ENCODE assay signal across 8 cellular contexts in the genomic region with DNA sequence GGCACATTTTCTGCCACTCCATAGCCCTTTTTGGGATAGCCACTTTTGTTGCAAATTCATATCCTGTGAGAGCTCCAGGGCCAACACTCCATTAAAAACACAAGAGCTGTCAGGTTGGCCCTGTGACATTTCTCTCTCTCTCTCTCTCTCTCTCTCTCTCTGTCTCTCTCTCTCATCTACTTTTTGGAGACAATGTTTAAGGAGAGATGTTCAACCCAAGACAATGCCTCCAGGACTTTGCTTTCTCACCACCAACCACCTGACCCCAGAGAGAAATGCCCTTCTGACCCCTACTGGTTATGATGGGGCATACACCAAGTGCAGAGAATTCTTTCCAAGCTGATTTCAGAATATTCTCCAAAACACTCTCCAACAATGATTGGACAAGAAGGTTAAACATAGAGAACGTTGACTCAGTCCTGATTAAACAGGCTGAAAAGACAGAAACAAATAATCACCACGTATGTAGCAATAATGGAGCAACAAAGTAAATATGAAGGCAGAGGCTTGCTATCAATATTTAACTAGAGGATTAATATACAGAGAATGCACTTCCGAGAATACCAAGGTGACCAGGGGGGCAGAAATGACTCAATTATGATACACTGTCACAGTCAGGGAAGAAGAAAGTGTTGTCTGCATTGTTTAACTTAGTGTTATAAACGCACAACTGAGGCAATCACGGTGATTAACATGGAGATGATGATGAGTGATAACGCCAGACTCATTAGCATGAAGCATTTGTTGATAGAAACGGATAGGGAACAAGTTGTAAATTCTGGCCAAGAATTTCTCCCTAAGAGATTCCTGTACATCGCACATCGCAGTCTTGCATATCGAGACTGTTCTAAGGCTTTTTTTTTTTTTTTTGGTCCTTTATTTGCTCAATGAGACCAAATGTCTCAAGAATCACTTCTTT.
DNase-seq lines count a peak whose midpoint lies in the region; ATAC-seq and TF ChIP-seq lines count a peak whose summit lies in the region.

No MANE protein-coding gene starts in this region.

- H3K36me3 Mint-ChIP-seq in natural killer cell treated with Interleukin-12 subunit alpha and Interleukin-12 subunit beta and Interleukin-15 and Interleukin-18, amount 100 ng/mL, for 72 hours: no peaks in the 10 kb centered on the region

- H3K4me3 ChIP-seq in RWPE2 (ENCODE audit: severe bottlenecking): no peak overlapping the region

- ATAC-seq in GM19023 (IDR thresholded peaks at IDR 0.05; ENCODE audit: unreplicated experiment) (peak; percentile 65), HG03280 (IDR thresholded peaks at IDR 0.05; ENCODE audit: unreplicated experiment) (peak; percentile 61), RWPE2 (ENCODE audit: low read depth) (peak; percentile 92)
- ATAC-seq in natural killer cell treated with Interleukin-12 subunit alpha and Interleukin-12 subunit beta and Interleukin-15 and Interleukin-18, amount 100 ng/mL, for 72 hours: peak in 1 of 2 donors; percentile 50

- peaks cover 25% of the 10 kb centered on the region for H3K4me1 ChIP-seq in RWPE2 (ENCODE audit: insufficient read depth, poor library complexity, severe bottlenecking)

- H3K9me3 Mint-ChIP-seq in natural killer cell treated with Interleukin-12 subunit alpha and Interleukin-12 subunit beta and Interleukin-15 and Interleukin-18, amount 100 ng/mL, for 72 hours: no peaks in the 10 kb centered on the region

- H3K27me3 ChIP-seq in RWPE2 (ENCODE audit: insufficient read depth, poor library complexity, severe bottlenecking): no peaks in the 10 kb centered on the region

- peak overlapping the region; percentile 11 for H3K4me3 Mint-ChIP-seq in natural killer cell treated with Interleukin-12 subunit alpha and Interleukin-12 subunit beta and Interleukin-15 and Interleukin-18, amount 100 ng/mL, for 72 hours

- H3K36me3 ChIP-seq in RWPE2 (ENCODE audit: low read depth): no peaks in the 10 kb centered on the region

- H3K27ac Mint-ChIP-seq in natural killer cell treated with Interleukin-12 subunit alpha and Interleukin-12 subunit beta and Interleukin-15 and Interleukin-18, amount 100 ng/mL, for 72 hours: no peak overlapping the region

- peak overlapping the region; percentile 71 for H3K27ac ChIP-seq in RWPE2 (ENCODE audit: poor library complexity, severe bottlenecking)

- peaks cover 18 to 32% of the 10 kb centered on the region in 2 donors for H3K4me1 Mint-ChIP-seq in natural killer cell treated with Interleukin-12 subunit alpha and Interleukin-12 subunit beta and Interleukin-15 and Interleukin-18, amount 100 ng/mL, for 72 hours (ENCODE audit: low read depth in 2 of 2)

- H3K27me3 Mint-ChIP-seq in natural killer cell treated with Interleukin-12 subunit alpha and Interleukin-12 subunit beta and Interleukin-15 and Interleukin-18, amount 100 ng/mL, for 72 hours: no peaks in the 10 kb centered on the region

- DNase-seq in DMS53 (lab: John Stamatoyannopoulos, UW) (peak; percentile 98), RWPE2 (ENCODE audit: low spot score) (no peak), NCI-H2227 treated with DMSO at 0.1 percent for 48 hours (lab: John Stamatoyannopoulos, UW) (no peak), hypothalamus (lab: John Stamatoyannopoulos, UW) (no peak)
- DNase-seq in effector CD8-positive, alpha-beta T cell (lab: John Stamatoyannopoulos, UW): peak; percentile 7
- no peak for DNase-seq in natural killer cell treated with Interleukin-12 subunit alpha and Interleukin-12 subunit beta and Interleukin-15 and Interleukin-18, amount 100 ng/mL, for 72 hours (ENCODE audit: low spot score)

- peak; percentile 91 for TF ChIP-seq CTCF in RWPE2 (IDR thresholded peaks at IDR 0.05; ENCODE audit: poor library complexity, severe bottlenecking)

- H3K9me3 ChIP-seq in RWPE2 (ENCODE audit: severe bottlenecking): no peaks in the 10 kb centered on the region

Comparison
In these comparisons a context has a peak if more than half of its experiments do, and no peak if none do; other contexts are left out.
1. DNase-seq: peak in DMS53 (single experiment) and effector CD8-positive, alpha-beta T cell (single experiment); none in RWPE2 (single experiment), natural killer cell treated with Interleukin-12 subunit alpha and Interleukin-12 subunit beta and Interleukin-15 and Interleukin-18, amount 100 ng/mL, for 72 hours (single experiment), NCI-H2227 treated with DMSO at 0.1 percent for 48 hours (single experiment) and hypothalamus (0 of 51).